In genomic region chr6:157906537-157907061, GRCh38 we compare ENCODE assay signal across 1 cellular context.
TF ChIP-seq lines count a peak whose summit lies in the region.

No MANE protein-coding gene starts in this region.

TF ChIP-seq in K562, 482 proteins besides CTCF, POLR2A, EP300 and RAD21 (continued from another document and continues in another):
- no peak for TF ChIP-seq CHD7 (IDR thresholded peaks at IDR 0.05; ENCODE audit: low read depth, low read length)
- no peak for TF ChIP-seq RERE (CRISPR knock-in tag; IDR thresholded peaks at IDR 0.05; ENCODE audit: borderline replicate concordance)
- TF ChIP-seq GABPB1 (CRISPR knock-in tag; IDR thresholded peaks at IDR 0.05) = no peak
- TF ChIP-seq CEBPZ (IDR thresholded peaks at IDR 0.05; ENCODE audit: borderline replicate concordance, low read depth, low read length) = no peak
- TF ChIP-seq ARID2 (IDR thresholded peaks at IDR 0.05) = no peak
- no peak for TF ChIP-seq ZNF449 (CRISPR knock-in tag; IDR thresholded peaks at IDR 0.05)
- TF ChIP-seq MTF1 (CRISPR knock-in tag; IDR thresholded peaks at IDR 0.05; ENCODE audit: borderline replicate concordance) = no peak
- TF ChIP-seq CGGBP1 (CRISPR knock-in tag; IDR thresholded peaks at IDR 0.05) = no peak
- no peak for TF ChIP-seq RBM14 (IDR thresholded peaks at IDR 0.05; ENCODE audit: borderline replicate concordance, insufficient read depth, low read depth, low read length)
- peak; percentile 65 for TF ChIP-seq JUN (IDR thresholded peaks at IDR 0.05; ENCODE audit: borderline replicate concordance, low read depth, low read length)
- TF ChIP-seq JUN (CRISPR knock-in tag; IDR thresholded peaks at IDR 0.05; ENCODE audit: borderline replicate concordance) = no peak
- no peak for TF ChIP-seq ETS2 (tag; IDR thresholded peaks at IDR 0.05; ENCODE audit: borderline replicate concordance, poor library complexity, severe bottlenecking)
- no peak for TF ChIP-seq CBX3 (IDR thresholded peaks at IDR 0.05; ENCODE audit: borderline replicate concordance in 1 of 2, low read length in 2 of 2)
- TF ChIP-seq RBM17 (IDR thresholded peaks at IDR 0.05; ENCODE audit: borderline replicate concordance, low read depth, low read length) = no peak
- TF ChIP-seq ZNF124 (CRISPR knock-in tag; IDR thresholded peaks at IDR 0.05) = no peak
- TF ChIP-seq BRD9 (IDR thresholded peaks at IDR 0.05; ENCODE audit: low read depth, partially characterized antibody) = peak; percentile 58
- TF ChIP-seq ID3 (CRISPR knock-in tag; IDR thresholded peaks at IDR 0.05) = no peak
- TF ChIP-seq ID3 (tag; IDR thresholded peaks at IDR 0.05) = no peak
- no peak for TF ChIP-seq POLR2AphosphoS2 (IDR thresholded peaks at IDR 0.05; ENCODE audit: low read length)
- no peak for TF ChIP-seq NR2F6 (CRISPR knock-in tag; IDR thresholded peaks at IDR 0.05)
- no peak for TF ChIP-seq ZNF232 (CRISPR knock-in tag; IDR thresholded peaks at IDR 0.05)
- no peak for TF ChIP-seq KDM1A (IDR thresholded peaks at IDR 0.05)
- no peak for TF ChIP-seq ZFP1 (CRISPR knock-in tag; IDR thresholded peaks at IDR 0.05)
- TF ChIP-seq LARP7 (IDR thresholded peaks at IDR 0.05) = no peak
- no peak for TF ChIP-seq ELF2 (CRISPR knock-in tag; IDR thresholded peaks at IDR 0.05)
- no peak for TF ChIP-seq ZNF644 (tag; IDR thresholded peaks at IDR 0.05; ENCODE audit: low read depth)
- no peak for TF ChIP-seq ZNF76 (CRISPR knock-in tag; IDR thresholded peaks at IDR 0.05; ENCODE audit: borderline replicate concordance)
- TF ChIP-seq ZNF699 (CRISPR knock-in tag; IDR thresholded peaks at IDR 0.05; ENCODE audit: insufficient replicate concordance) = no peak
- no peak for TF ChIP-seq TCF7 (IDR thresholded peaks at IDR 0.05; ENCODE audit: borderline replicate concordance)
- no peak for TF ChIP-seq THAP7 (CRISPR knock-in tag; IDR thresholded peaks at IDR 0.05)
- no peak for TF ChIP-seq MCM2 (IDR thresholded peaks at IDR 0.05; ENCODE audit: low read depth)
- peak in 1 of 2 experiments; percentile 39 for TF ChIP-seq NCOA2 (IDR thresholded peaks at IDR 0.05; ENCODE audit: partially characterized antibody in 2 of 2)
- no peak for TF ChIP-seq NRF1 (conservative IDR thresholded peaks at IDR 0.05 in 1 of 2, IDR thresholded peaks at IDR 0.05 in 1 of 2)
